Comparison of ENCODE assay signal across 10 cellular contexts in genomic region chr11:73313652-73314051, GRCh38. TPM values are rescaled to one million over a fixed set of nuclear protein-coding genes. Genes with fewer than 3 reads are reported as not detected.
DNase-seq lines count a peak whose midpoint lies in the region; ATAC-seq and TF ChIP-seq lines count a peak whose summit lies in the region.
"Had no signal": no experiment of that assay in that cellular context is flagged by ENCODE, and none has a peak within 500 bp of the region (broad histone marks: within the 10 kb centered on the region; RNA-seq: fewer than 3 reads in every experiment).

No MANE protein-coding gene starts in this region.

- no peaks in the 10 kb centered on the region for H3K36me3 Mint-ChIP-seq in activated naive CD8-positive, alpha-beta T cell treated with anti-CD3 and anti-CD28 coated beads, Interleukin-2, amount 10 ng/mL, durations not matched to agents 7 days and 5 days
- H3K36me3 Mint-ChIP-seq in activated naive CD8-positive, alpha-beta T cell treated with anti-CD3 and anti-CD28 coated beads, Interleukin-2, amount 50 U/mL, for 24 hours (ENCODE audit: low read depth): no peaks in the 10 kb centered on the region
- H3K36me3 Mint-ChIP-seq in mesothelial cell of epicardium: peaks cover 7% of the 10 kb centered on the region
- H3K36me3 Mint-ChIP-seq: immature natural killer cell had no signal

- no peaks in the 10 kb centered on the region for H3K9me3 ChIP-seq in breast epithelium
- H3K9me3 ChIP-seq in upper lobe of left lung: no peaks in the 10 kb centered on the region

- TF ChIP-seq CTCF in breast epithelium (IDR thresholded peaks at IDR 0.05) (no peak), mesothelial cell of epicardium (IDR thresholded peaks at IDR 0.05; ENCODE audit: unreplicated experiment) (no peak), upper lobe of left lung (IDR thresholded peaks at IDR 0.05) (no peak)

- POLR2A ChIA-PET in activated naive CD8-positive, alpha-beta T cell treated with anti-CD3 and anti-CD28 coated beads, Interleukin-2, amount 10 ng/mL, durations not matched to agents 7 days and 5 days (lab: Charles Lee): interaction anchor here (1.1 to 1.4 kb wide), 2 partner anchors 22 to 23 kb away, joined by 4 read pairs; no protein-coding TSS in a partner anchor

- peak; percentile 54 for ATAC-seq in activated naive CD8-positive, alpha-beta T cell treated with anti-CD3 and anti-CD28 coated beads, Interleukin-2, amount 10 ng/mL, durations not matched to agents 7 days and 5 days (ENCODE audit: low read depth)
- ATAC-seq in activated naive CD8-positive, alpha-beta T cell treated with anti-CD3 and anti-CD28 coated beads, Interleukin-2, amount 50 U/mL, for 24 hours: no peak
- ATAC-seq in upper lobe of left lung (ENCODE audit: low FRiP score in 2 of 2): no peak
- no peak for ATAC-seq in HG03135 (IDR thresholded peaks at IDR 0.05; ENCODE audit: unreplicated experiment)
- no peak for ATAC-seq in HG02588 (IDR thresholded peaks at IDR 0.05; ENCODE audit: unreplicated experiment)

- peaks cover 16% of the 10 kb centered on the region for H3K4me1 Mint-ChIP-seq in activated naive CD8-positive, alpha-beta T cell treated with anti-CD3 and anti-CD28 coated beads, Interleukin-2, amount 10 ng/mL, durations not matched to agents 7 days and 5 days
- no peaks in the 10 kb centered on the region for H3K4me1 Mint-ChIP-seq in activated naive CD8-positive, alpha-beta T cell treated with anti-CD3 and anti-CD28 coated beads, Interleukin-2, amount 50 U/mL, for 24 hours
- H3K4me1 Mint-ChIP-seq in mesothelial cell of epicardium: peaks cover 78% of the 10 kb centered on the region

- H3K4me1 ChIP-seq in breast epithelium (peaks cover 21 to 48% of the 10 kb centered on the region in 2 donors), upper lobe of left lung (peaks cover 79 to 99% (median 95%) of the 10 kb centered on the region in 4 donors)

- peak overlapping the region; percentile 80 for H3K27ac Mint-ChIP-seq in activated naive CD8-positive, alpha-beta T cell treated with anti-CD3 and anti-CD28 coated beads, Interleukin-2, amount 10 ng/mL, durations not matched to agents 7 days and 5 days
- H3K27ac Mint-ChIP-seq in activated naive CD8-positive, alpha-beta T cell treated with anti-CD3 and anti-CD28 coated beads, Interleukin-2, amount 50 U/mL, for 24 hours: no peak overlapping the region
- peak overlapping the region; percentile 98 for H3K27ac Mint-ChIP-seq in mesothelial cell of epicardium

- intact Hi-C loops in breast epithelium (cut with DNase I; ENCODE audit: low total_unique reads): loop anchor here (5.0 kb wide), 1 partner anchor 1206 kb away; the partner anchor contains the start of gene TOMT

- TF ChIP-seq POLR2A in breast epithelium (IDR thresholded peaks at IDR 0.05): no peak
- TF ChIP-seq POLR2A in upper lobe of left lung (IDR thresholded peaks at IDR 0.05): no peak

- TF ChIP-seq EP300 in upper lobe of left lung (IDR thresholded peaks at IDR 0.05): no peak

- no peak for DNase-seq in activated naive CD8-positive, alpha-beta T cell treated with anti-CD3 and anti-CD28 coated beads, Interleukin-2, amount 10 ng/mL, durations not matched to agents 7 days and 5 days
- no peak for DNase-seq in activated naive CD8-positive, alpha-beta T cell treated with anti-CD3 and anti-CD28 coated beads, Interleukin-2, amount 50 U/mL, for 24 hours
- DNase-seq in breast epithelium (ENCODE audit: low spot score in 2 of 2) (no peak), mesothelial cell of epicardium (ENCODE audit: low spot score in 2 of 2, unreplicated experiment in 2 of 2) (no peak), upper lobe of left lung (no peak), GM03348 (ENCODE audit: low spot score) (no peak)
- DNase-seq: immature natural killer cell, NCI-H2081 treated with DMSO at 0.1 percent for 48 hours had no signal

- H3K27me3 Mint-ChIP-seq in activated naive CD8-positive, alpha-beta T cell treated with anti-CD3 and anti-CD28 coated beads, Interleukin-2, amount 10 ng/mL, durations not matched to agents 7 days and 5 days: peaks cover 19% of the 10 kb centered on the region
- peaks cover 4% of the 10 kb centered on the region for H3K27me3 Mint-ChIP-seq in activated naive CD8-positive, alpha-beta T cell treated with anti-CD3 and anti-CD28 coated beads, Interleukin-2, amount 50 U/mL, for 24 hours
- no peaks in the 10 kb centered on the region for H3K27me3 Mint-ChIP-seq in mesothelial cell of epicardium (ENCODE audit: low read depth)

- H3K36me3 ChIP-seq in breast epithelium (no peaks in the 10 kb centered on the region), upper lobe of left lung (peaks cover 0 to 5% (median 0%) of the 10 kb centered on the region in 4 donors)

- H3K27ac ChIP-seq in breast epithelium (peak overlapping the region; percentile 88 to 99), upper lobe of left lung (peak overlapping the region; percentile 75 to 99 (median 94))

- H3K4me3 ChIP-seq in breast epithelium: peak overlapping the region; percentile 68 to 82 (median 81)
- H3K4me3 ChIP-seq in upper lobe of left lung: peak overlapping the region in 2 of 4 donors; percentile 66 to 69

- no peaks in the 10 kb centered on the region for H3K9me3 Mint-ChIP-seq in activated naive CD8-positive, alpha-beta T cell treated with anti-CD3 and anti-CD28 coated beads, Interleukin-2, amount 10 ng/mL, durations not matched to agents 7 days and 5 days
- H3K9me3 Mint-ChIP-seq in activated naive CD8-positive, alpha-beta T cell treated with anti-CD3 and anti-CD28 coated beads, Interleukin-2, amount 50 U/mL, for 24 hours: no peaks in the 10 kb centered on the region
- H3K9me3 Mint-ChIP-seq in mesothelial cell of epicardium: no peaks in the 10 kb centered on the region
- H3K9me3 Mint-ChIP-seq: immature natural killer cell had no signal

- H3K4me3 Mint-ChIP-seq in activated naive CD8-positive, alpha-beta T cell treated with anti-CD3 and anti-CD28 coated beads, Interleukin-2, amount 10 ng/mL, durations not matched to agents 7 days and 5 days: no peak overlapping the region
- H3K4me3 Mint-ChIP-seq in activated naive CD8-positive, alpha-beta T cell treated with anti-CD3 and anti-CD28 coated beads, Interleukin-2, amount 50 U/mL, for 24 hours: no peak overlapping the region
- peak overlapping the region; percentile 77 for H3K4me3 Mint-ChIP-seq in mesothelial cell of epicardium

- H3K27me3 ChIP-seq in breast epithelium: no peaks in the 10 kb centered on the region
- H3K27me3 ChIP-seq in upper lobe of left lung: no peaks in the 10 kb centered on the region

- WGBS in upper lobe of left lung, 2 donors: 17 to 25% methylated on average over 1 of the region's 1 CpG

RNA-seq across cellular contexts. Expression of gene ARHGEF17, which starts 5.6 kb away (rescaled TPM):
- not detected for total RNA-seq in activated naive CD8-positive, alpha-beta T cell treated with anti-CD3 and anti-CD28 coated beads, Interleukin-2, amount 10 ng/mL, durations not matched to agents 7 days and 5 days
- total RNA-seq in breast epithelium: 10 to 100 TPM; 28.8 to 54.7 (median 38.2) TPM
- total RNA-seq in mesothelial cell of epicardium: 136 to 150 TPM (median 140 TPM) in 3 replicates
- total RNA-seq in upper lobe of left lung: 100 to 1,000 TPM in 2 of 6 donors, 10 to 100 TPM in 4; 48.1 to 140 (median 65.1) TPM

RNA-seq across cellular contexts. Expression of gene P2RY6, which starts 41.5 kb away (rescaled TPM):
- under 1 TPM in 1 of 2 experiments, not detected in 1; 0.44 TPM for total RNA-seq in activated naive CD8-positive, alpha-beta T cell treated with anti-CD3 and anti-CD28 coated beads, Interleukin-2, amount 10 ng/mL, durations not matched to agents 7 days and 5 days
- total RNA-seq in breast epithelium (1 to 10 TPM; 1.6 to 3.4 (median 1.9) TPM), mesothelial cell of epicardium (0.36 to 0.51 TPM (median 0.45 TPM) in 3 replicates), upper lobe of left lung (1 to 10 TPM in 3 of 6 donors, under 1 TPM in 2, not detected in 1; 0.30 to 5.3 (median 1.4) TPM)

Comparison
In these comparisons a context has a peak if more than half of its experiments do, and no peak if none do; other contexts are left out.
1. RNA of gene ARHGEF17, which starts 5.6 kb away (total RNA-seq): 136 to 150 TPM in mesothelial cell of epicardium, 48.1 to 140 TPM in upper lobe of left lung and 28.8 to 54.7 TPM in breast epithelium; not detected in activated naive CD8-positive, alpha-beta T cell treated with anti-CD3 and anti-CD28 coated beads, Interleukin-2, amount 10 ng/mL, durations not matched to agents 7 days and 5 days; every median in the first group is over 10 times any median in the second.